ENCODE assay signal across 7 cellular contexts in genomic region chrX:16290997-16291396, GRCh38.
"Had no signal": no experiment of that assay in that cellular context is flagged by ENCODE, and none has a peak within 500 bp of the region (broad histone marks: within the 10 kb centered on the region; RNA-seq: fewer than 3 reads in every experiment).

No MANE protein-coding gene starts in this region.

- H3K27ac Mint-ChIP-seq: IgD-negative memory B cell had no signal

- H3K27ac ChIP-seq: HL-60, KMS-11 had no signal

- H3K4me3 Mint-ChIP-seq: IgD-negative memory B cell had no signal

- DNase-seq: KBM-7, KG1 had no signal

- H3K9ac ChIP-seq: KMS-11 had no signal

- H3K4me1 Mint-ChIP-seq: IgD-negative memory B cell had no signal

- ATAC-seq: HepG2 had no signal

- H3K4me2 ChIP-seq: KMS-11 had no signal

- H3K36me3 Mint-ChIP-seq: IgD-negative memory B cell had no signal

- FAIRE-seq: HepG2, HTR-8/SVneo had no signal
